ENCODE assay signal across 30 cellular contexts in the genomic region with DNA sequence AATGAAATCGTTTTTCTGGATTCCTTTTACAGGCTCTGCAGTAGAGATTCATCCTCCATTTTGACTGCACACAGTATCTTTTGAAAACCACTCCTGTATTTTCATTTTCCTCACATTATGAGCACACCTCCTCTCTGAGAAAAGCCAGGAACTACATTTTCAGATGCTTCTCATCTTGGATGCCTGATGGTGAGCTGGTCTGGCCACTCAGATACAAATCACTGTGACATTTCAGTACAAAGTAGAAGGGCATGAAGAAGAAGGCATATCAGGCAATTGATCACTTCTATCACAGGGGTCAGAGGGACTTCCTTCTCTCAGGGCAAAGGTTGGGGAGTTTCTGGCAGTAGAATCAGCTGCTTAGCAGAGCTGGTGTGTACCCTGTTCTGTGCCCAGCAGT.
"Had no signal": no experiment of that assay in that cellular context is flagged by ENCODE, and none has a peak within 500 bp of the region (broad histone marks: within the 10 kb centered on the region; RNA-seq: fewer than 3 reads in every experiment).

No MANE protein-coding gene starts in this region.

- H3K4me1 ChIP-seq: esophagus squamous epithelium, heart right ventricle, left lung, psoas muscle, stomach, testis, tibial artery had no signal

- H3K4me3 ChIP-seq: esophagus squamous epithelium, heart right ventricle, left lung, mucosa of descending colon, ovary, psoas muscle, sigmoid colon, stomach, testis, tibial artery had no signal

- H3K4me3 Mint-ChIP-seq: effector memory CD8-positive, alpha-beta T cell; mesothelial cell of epicardium; naive B cell; natural killer cell treated with Interleukin-12 subunit alpha and Interleukin-12 subunit beta and Interleukin-15 and Interleukin-18, amount 100 ng/mL, for 72 hours; neural crest cell; stimulated activated effector memory CD8-positive, alpha-beta T cell treated with anti-CD3 and anti-CD28 coated beads, Interleukin-12 subunit alpha, Interleukin-12 subunit beta, amount 100 ng/mL, for 72 hours; type B pancreatic cell had no signal

- H3K36me3 Mint-ChIP-seq: mesothelial cell of epicardium; naive B cell; natural killer cell treated with Interleukin-12 subunit alpha and Interleukin-12 subunit beta and Interleukin-15 and Interleukin-18, amount 100 ng/mL, for 72 hours; stimulated activated effector memory CD8-positive, alpha-beta T cell treated with anti-CD3 and anti-CD28 coated beads, Interleukin-12 subunit alpha, Interleukin-12 subunit beta, amount 100 ng/mL, for 72 hours; type B pancreatic cell had no signal

- H3K36me3 ChIP-seq: esophagus squamous epithelium, heart right ventricle, left lung, ovary, sigmoid colon, stomach, tibial artery had no signal

- DNase-seq: cortex of kidney; effector memory CD8-positive, alpha-beta T cell; erythroblast; esophagus squamous epithelium; foreskin melanocyte; glutamatergic neuron; heart right ventricle; hippocampal formation; left cardiac atrium; left lung; mesenchymal stem cell; mucosa of descending colon; naive B cell; occipital lobe; ovary; posterior cingulate gyrus; psoas muscle; right cardiac atrium; sigmoid colon; stimulated activated CD4-positive, alpha-beta T cell treated with anti-CD3 and anti-CD28 coated beads, Interleukin-2, amount 100 ng/mL, for 24 hours; stimulated activated CD4-positive, alpha-beta T cell treated with anti-CD3 and anti-CD28 coated beads, Interleukin-4, amount 100 ng/mL, for 24 hours; stimulated activated naive CD4-positive, alpha-beta T cell treated with Interleukin-2 at 50 U/mL for 16 hours; stomach; testis; tibial artery had no signal

- H3K9me3 Mint-ChIP-seq: neural crest cell, type B pancreatic cell had no signal

- H3K4me1 Mint-ChIP-seq: naive B cell; stimulated activated effector memory CD8-positive, alpha-beta T cell treated with anti-CD3 and anti-CD28 coated beads, Interleukin-12 subunit alpha, Interleukin-12 subunit beta, amount 100 ng/mL, for 72 hours had no signal

- ATAC-seq: effector memory CD8-positive, alpha-beta T cell; heart right ventricle; left cardiac atrium; left lung; mucosa of descending colon; natural killer cell treated with Interleukin-12 subunit alpha and Interleukin-12 subunit beta and Interleukin-15 and Interleukin-18, amount 100 ng/mL, for 72 hours; psoas muscle; right cardiac atrium; stimulated activated effector memory CD8-positive, alpha-beta T cell treated with anti-CD3 and anti-CD28 coated beads, Interleukin-12 subunit alpha, Interleukin-12 subunit beta, amount 100 ng/mL, for 72 hours had no signal

- H3K27me3 Mint-ChIP-seq: effector memory CD8-positive, alpha-beta T cell; naive B cell; natural killer cell treated with Interleukin-12 subunit alpha and Interleukin-12 subunit beta and Interleukin-15 and Interleukin-18, amount 100 ng/mL, for 72 hours; type B pancreatic cell had no signal

- H3K27ac ChIP-seq: esophagus squamous epithelium, heart right ventricle, left lung, ovary, psoas muscle, sigmoid colon, stomach, testis, tibial artery had no signal

- H3K27me3 ChIP-seq: esophagus squamous epithelium, heart right ventricle, left lung, ovary, sigmoid colon, stomach, testis, tibial artery had no signal

- H3K9me3 ChIP-seq: esophagus squamous epithelium, mucosa of descending colon, ovary, testis, tibial artery had no signal

- H3K27ac Mint-ChIP-seq: effector memory CD8-positive, alpha-beta T cell; mesothelial cell of epicardium; naive B cell; natural killer cell treated with Interleukin-12 subunit alpha and Interleukin-12 subunit beta and Interleukin-15 and Interleukin-18, amount 100 ng/mL, for 72 hours; stimulated activated effector memory CD8-positive, alpha-beta T cell treated with anti-CD3 and anti-CD28 coated beads, Interleukin-12 subunit alpha, Interleukin-12 subunit beta, amount 100 ng/mL, for 72 hours; type B pancreatic cell had no signal
